Comparison of ENCODE assay signal across 8 cellular contexts in genomic region chrX:44903107-44903506, GRCh38. TPM values are rescaled to one million over a fixed set of nuclear protein-coding genes. Genes with fewer than 3 reads are reported as not detected.
A peak's percentile ranks its signal among the peaks of the same experiment; 100 is the strongest.
DNase-seq lines count a peak whose midpoint lies in the region; ATAC-seq and TF ChIP-seq lines count a peak whose summit lies in the region.

No MANE protein-coding gene starts in this region.

- POLR2A ChIA-PET in HCT116 (lab: Charles Lee): no interaction called here

- H3K9me3 Mint-ChIP-seq in immature natural killer cell: peaks cover 0 to 2% (median under 1%) of the 10 kb centered on the region in 6 donors

- peak overlapping the region in 1 of 6 donors; percentile 35 for H3K27ac Mint-ChIP-seq in immature natural killer cell

- intact Hi-C loops in HCT116 (cut with micrococcal nuclease): no loop called here

- no peaks in the 10 kb centered on the region for H3K36me3 ChIP-seq in HCT116 (ENCODE audit: control insufficient read depth in 1 of 2, insufficient read depth in 2 of 2, low read length in 2 of 2)

- DNase-seq in AG20443 (ENCODE audit: low spot score) (peak; percentile 15), HCT116 (ENCODE audit: low read depth, low spot score) (peak; percentile 33), T1000 (lab: John Stamatoyannopoulos, UW) (peak; percentile 4), fibroblast of villous mesenchyme (ENCODE audit: low read depth) (peak; percentile 75), HT-29 (ENCODE audit: low spot score) (no peak), Kasumi-1 (lab: John Stamatoyannopoulos, UW) (no peak), immature natural killer cell (no peak), putamen (ENCODE audit: low spot score) (no peak)

- no peaks in the 10 kb centered on the region for H3K9me2 ChIP-seq in HCT116 (ENCODE audit: insufficient read depth)

- peaks cover 0 to 3% (median 0%) of the 10 kb centered on the region in 3 donors for H3K36me3 Mint-ChIP-seq in immature natural killer cell

- no peak for TF ChIP-seq POLR2A in HCT116 (IDR thresholded peaks at IDR 0.05; ENCODE audit: borderline replicate concordance, extremely low read depth, insufficient read depth, insufficient read length)

- no peak overlapping the region for H2AFZ ChIP-seq in HCT116 (ENCODE audit: low read depth, low read length, poor library complexity, severe bottlenecking)

- no peak for TF ChIP-seq RAD21 in HCT116 (IDR thresholded peaks at IDR 0.05; ENCODE audit: low read depth)

- H3K4me2 ChIP-seq in HCT116 (ENCODE audit: low read length): peak overlapping the region; percentile 28; the same call in 1 of the 2 replicates

- no peak overlapping the region for H3K27ac ChIP-seq in HCT116 (ENCODE audit: low read depth, low read length)

- no peaks in the 10 kb centered on the region for H3K9me3 ChIP-seq in HCT116 (ENCODE audit: control insufficient read depth in 1 of 2, insufficient read depth in 1 of 2, low read depth in 1 of 2, low read length in 2 of 2)

- H3K79me2 ChIP-seq in HCT116 (ENCODE audit: insufficient read depth, low read length): peaks cover 97% of the 10 kb centered on the region

- no peak for TF ChIP-seq CTCF in HCT116 (IDR thresholded peaks at IDR 0.05 in 2 of 3, conservative IDR thresholded peaks at IDR 0.05 in 1 of 3; ENCODE audit: borderline replicate concordance in 1 of 3, insufficient read depth in 1 of 3, low read depth in 2 of 3, low read length in 2 of 3)
- TF ChIP-seq CTCF in fibroblast of villous mesenchyme (IDR thresholded peaks at IDR 0.05; ENCODE audit: insufficient read depth, low read depth, low read length): no peak

- peaks cover 9 to 44% of the 10 kb centered on the region in 2 experiments for H3K4me1 ChIP-seq in HCT116 (ENCODE audit: control insufficient read depth in 1 of 2, insufficient read depth in 2 of 2, low read length in 2 of 2)

- RAD21 ChIA-PET in HCT116 (lab: Charles Lee; ENCODE audit: low non-redundant PET in 1 of 2, low total read pairs in 2 of 2, uncharacterized antibody in 2 of 2, unreplicated experiment in 2 of 2): no interaction called here

- peaks cover 0 to 6% (median 6%) of the 10 kb centered on the region in 3 donors for H3K27me3 Mint-ChIP-seq in immature natural killer cell (ENCODE audit: low read depth in 3 of 3)

- no peak overlapping the region for H3K4me3 ChIP-seq in HCT116 (replicated peaks in 1 of 2; ENCODE audit: low read depth in 1 of 2, low read length in 2 of 2)
- no peak overlapping the region for H3K4me3 ChIP-seq in fibroblast of villous mesenchyme (ENCODE audit: low read depth, low read length)

- no peak overlapping the region for H3K9ac ChIP-seq in HCT116 (ENCODE audit: low read length)

- no peak; the same call in 1 of the 2 replicates for ATAC-seq in HCT116

- CTCF ChIA-PET in HCT116 (lab: Charles Lee): no interaction called here

- no peak overlapping the region for H3K4me3 Mint-ChIP-seq in immature natural killer cell

- H4K20me1 ChIP-seq in HCT116 (ENCODE audit: insufficient read depth): no peaks in the 10 kb centered on the region

- BruUV-seq in HCT116 (replicated peaks; lab: Mats Ljungman, UMichigan): no TSS peak

- no peaks in the 10 kb centered on the region for H3K27me3 ChIP-seq in HCT116 (ENCODE audit: insufficient read depth, low read length)

- peaks cover 80 to 95% of the 10 kb centered on the region in 2 donors for H3K4me1 Mint-ChIP-seq in immature natural killer cell

TF ChIP-seq in HCT116, 20 proteins besides CTCF, POLR2A, EP300 and RAD21:
- peak; percentile 52; the same call in 1 of the 2 replicates for TF ChIP-seq FOSL1 (IDR thresholded peaks at IDR 0.05; ENCODE audit: low read depth)
- TF ChIP-seq ZFX (IDR thresholded peaks at IDR 0.05): no peak
- TF ChIP-seq TCF7L2 (IDR thresholded peaks at IDR 0.05; ENCODE audit: borderline replicate concordance, extremely low read depth, insufficient read depth, insufficient read length): no peak
- TF ChIP-seq SP1 (IDR thresholded peaks at IDR 0.05; ENCODE audit: low read depth): peak; percentile 24
- peak; percentile 25; the same call in 1 of the 2 replicates for TF ChIP-seq JUND (IDR thresholded peaks at IDR 0.05)
- no peak for TF ChIP-seq ELF1 (IDR thresholded peaks at IDR 0.05; ENCODE audit: borderline replicate concordance, low read depth)
- no peak for TF ChIP-seq SRF (IDR thresholded peaks at IDR 0.05; ENCODE audit: low read depth)
- no peak for TF ChIP-seq EZH2 (IDR thresholded peaks at IDR 0.05)
TF ChIP-seq in HCT116: peak in this region for 3.

RNA-seq across cellular contexts. Expression of gene KDM6A, which starts 30.1 kb away (rescaled TPM):
- total RNA-seq in HCT116 (2021; ENCODE audit: unreplicated experiment) (21.0 TPM), fibroblast of villous mesenchyme (24.2 and 27.6 TPM in 2 replicates)
- 16.2 and 16.4 TPM in 2 replicates for polyA plus RNA-seq in HCT116 (2012)
- 13.8 and 16.3 TPM in 2 replicates for total RNA-seq in HT-29 (2014; rRNA removed; shearing (Covaris generic))
- 10 to 100 TPM in 2 of 3 donors, 1 to 10 TPM in 1; 8.1 to 24.8 (median 14.5) TPM for polyA plus RNA-seq in immature natural killer cell

RNA-seq across cellular contexts. Expression of gene DUSP21, which starts 59.3 kb away (rescaled TPM):
- not detected for total RNA-seq in HCT116 (2021; ENCODE audit: unreplicated experiment)
- not detected in 2 replicates for polyA plus RNA-seq in HCT116 (2012)
- not detected in 2 replicates for total RNA-seq in fibroblast of villous mesenchyme
- not detected in 2 replicates for total RNA-seq in HT-29 (2014; rRNA removed; shearing (Covaris generic))
- polyA plus RNA-seq in immature natural killer cell: not detected

Comparison
In these comparisons a context has a peak if more than half of its experiments do, and no peak if none do; other contexts are left out.
1. DNase-seq: peak in AG20443 (single experiment), HCT116 (single experiment), T1000 (single experiment) and fibroblast of villous mesenchyme (single experiment); none in HT-29 (single experiment), Kasumi-1 (0 of 2), immature natural killer cell (0 of 3) and putamen (single experiment).